In genomic region chr12:34124608-34125007, GRCh38 we compare ENCODE assay signal across 8 cellular contexts.
"Had no signal": no experiment of that assay in that cellular context is flagged by ENCODE, and none has a peak within 500 bp of the region (broad histone marks: within the 10 kb centered on the region; RNA-seq: fewer than 3 reads in every experiment).

No MANE protein-coding gene starts in this region.

- H3K27ac ChIP-seq: HL-60 had no signal

- H3K4me3 ChIP-seq: GM23338 had no signal

- DNase-seq: H9, HCEC 1CT, IMR-90, KBM-7 had no signal

- H2AFZ ChIP-seq: GM23338 had no signal

- H3K4me2 ChIP-seq: GM23338 had no signal

- ATAC-seq: GM23338 had no signal

- FAIRE-seq: H1, H54 had no signal
